ENCODE assay signal across 17 cellular contexts in the genomic region with DNA sequence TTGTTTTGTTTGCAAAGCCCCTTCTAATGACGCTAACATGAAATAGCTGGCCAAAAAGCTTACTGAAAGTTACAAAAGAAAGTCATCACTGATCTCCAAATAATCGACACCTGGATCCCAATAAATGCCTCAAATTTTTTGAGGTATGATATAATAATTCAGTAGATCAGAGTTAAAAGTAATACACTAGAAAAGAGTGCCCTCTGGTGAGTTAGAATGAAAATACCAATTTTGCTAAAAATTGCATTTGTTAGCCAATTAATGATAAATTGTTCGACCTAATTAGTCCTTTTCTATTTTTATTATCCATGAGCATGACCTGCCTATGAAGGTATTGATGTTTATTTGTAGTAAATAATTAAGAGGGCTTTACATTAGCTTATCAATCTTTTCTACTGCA.
DNase-seq lines count a peak whose midpoint lies in the region; ATAC-seq and TF ChIP-seq lines count a peak whose summit lies in the region.
"Had no signal": no experiment of that assay in that cellular context is flagged by ENCODE, and none has a peak within 500 bp of the region (broad histone marks: within the 10 kb centered on the region; RNA-seq: fewer than 3 reads in every experiment).

No MANE protein-coding gene starts in this region.

- CTCF ChIA-PET in Calu3 (lab: Charles Lee) = interaction anchor here (0.6 to 1.2 kb wide), 2 partner anchors 645 to 807 kb away, joined by 3 read pairs; no protein-coding TSS in a partner anchor

- no peaks in the 10 kb centered on the region for H3K4me1 Mint-ChIP-seq in Calu3 (ENCODE audit: low read depth, unreplicated experiment)
- H3K4me1 Mint-ChIP-seq in nephron progenitor cell = no peaks in the 10 kb centered on the region
- H3K4me1 Mint-ChIP-seq: activated CD8-positive, alpha-beta memory T cell treated with anti-CD3 and anti-CD28 coated beads, Interleukin-2, amount 10 ng/mL, durations not matched to agents 7 days and 5 days; activated naive CD4-positive, alpha-beta T cell treated with anti-CD3 and anti-CD28 coated beads, Interleukin-2, amount 10 ng/mL, durations not matched to agents 7 days and 5 days; CD8-positive, alpha-beta memory T cell; naive B cell had no signal

- H3K4me3 Mint-ChIP-seq in Calu3 (ENCODE audit: low read depth, unreplicated experiment) = no peak overlapping the region
- H3K4me3 Mint-ChIP-seq in nephron progenitor cell = no peak overlapping the region
- H3K4me3 Mint-ChIP-seq: activated CD8-positive, alpha-beta memory T cell treated with anti-CD3 and anti-CD28 coated beads, Interleukin-2, amount 10 ng/mL, durations not matched to agents 7 days and 5 days; activated naive CD4-positive, alpha-beta T cell treated with anti-CD3 and anti-CD28 coated beads, Interleukin-2, amount 10 ng/mL, durations not matched to agents 7 days and 5 days; CD8-positive, alpha-beta memory T cell; naive B cell had no signal

- no peak overlapping the region for H3K27ac Mint-ChIP-seq in Calu3 (ENCODE audit: unreplicated experiment)
- peak overlapping the region; percentile 9 for H3K27ac Mint-ChIP-seq in nephron progenitor cell
- H3K27ac Mint-ChIP-seq: activated CD8-positive, alpha-beta memory T cell treated with anti-CD3 and anti-CD28 coated beads, Interleukin-2, amount 10 ng/mL, durations not matched to agents 7 days and 5 days; activated naive CD4-positive, alpha-beta T cell treated with anti-CD3 and anti-CD28 coated beads, Interleukin-2, amount 10 ng/mL, durations not matched to agents 7 days and 5 days; naive B cell had no signal

- H3K27ac ChIP-seq in brain microvascular endothelial cell = no peak overlapping the region
- H3K27ac ChIP-seq: transverse colon, WERI-Rb-1 had no signal

- H3K27me3 Mint-ChIP-seq in Calu3 (ENCODE audit: unreplicated experiment) (no peaks in the 10 kb centered on the region), nephron progenitor cell (ENCODE audit: low read depth, poor library complexity) (no peaks in the 10 kb centered on the region)
- H3K27me3 Mint-ChIP-seq: activated CD8-positive, alpha-beta memory T cell treated with anti-CD3 and anti-CD28 coated beads, Interleukin-2, amount 10 ng/mL, durations not matched to agents 7 days and 5 days; activated naive CD4-positive, alpha-beta T cell treated with anti-CD3 and anti-CD28 coated beads, Interleukin-2, amount 10 ng/mL, durations not matched to agents 7 days and 5 days; CD8-positive, alpha-beta memory T cell; naive B cell had no signal

- ATAC-seq in HG03565 (IDR thresholded peaks at IDR 0.05; ENCODE audit: unreplicated experiment) = no peak
- ATAC-seq in GM18867 (IDR thresholded peaks at IDR 0.05; ENCODE audit: unreplicated experiment) = no peak
- ATAC-seq: activated CD8-positive, alpha-beta memory T cell treated with anti-CD3 and anti-CD28 coated beads, Interleukin-2, amount 10 ng/mL, durations not matched to agents 7 days and 5 days had no signal

- BruUV-seq in Calu3 (replicated peaks; lab: Mats Ljungman, UMichigan) = no TSS peak

- in situ Hi-C loops in brain microvascular endothelial cell (cut with HindIII; ENCODE audit: low pct_ligation_motif_present, low sequenced_read_pairs) = no loop called here

- no peak overlapping the region for H3K4me3 ChIP-seq in LNCaP clone FGC (ENCODE audit: low read depth, low read length)
- H3K4me3 ChIP-seq in brain microvascular endothelial cell (ENCODE audit: low read depth, low read length) = no peak overlapping the region
- H3K4me3 ChIP-seq: transverse colon had no signal

- no peaks in the 10 kb centered on the region for H3K36me3 ChIP-seq in brain microvascular endothelial cell (replicated peaks)
- H3K36me3 ChIP-seq: transverse colon, WERI-Rb-1 had no signal

- DNase-seq in Calu3 (no peak), LNCaP clone FGC (ENCODE audit: low read depth) (no peak), brain microvascular endothelial cell (no peak), nephron progenitor cell (no peak), globus pallidus (ENCODE audit: low spot score) (no peak)
- DNase-seq in activated CD4-positive, alpha-beta T cell treated with anti-CD3 and anti-CD28 coated beads for 48 hours = no peak
- DNase-seq: activated CD8-positive, alpha-beta memory T cell treated with anti-CD3 and anti-CD28 coated beads, Interleukin-2, amount 10 ng/mL, durations not matched to agents 7 days and 5 days; activated naive CD4-positive, alpha-beta T cell treated with anti-CD3 and anti-CD28 coated beads, Interleukin-2, amount 10 ng/mL, durations not matched to agents 7 days and 5 days; CD8-positive, alpha-beta memory T cell; hypothalamus; naive B cell; NCI-H82; stimulated activated CD4-positive, alpha-beta T cell treated with anti-CD3 and anti-CD28 coated beads, Interleukin-2, amount 100 ng/mL, for 24 hours; transverse colon; WERI-Rb-1 had no signal

- TF ChIP-seq CTCF in Calu3 (IDR thresholded peaks at IDR 0.05; ENCODE audit: unreplicated experiment) (peak; percentile 14), LNCaP clone FGC (IDR thresholded peaks at IDR 0.05; ENCODE audit: control insufficient read depth, extremely low read depth, insufficient read depth) (peak; percentile 27; the same call in 1 of the 2 replicates), brain microvascular endothelial cell (IDR thresholded peaks at IDR 0.05; ENCODE audit: low read depth, low read length, missing control alignments) (peak; percentile 1), nephron progenitor cell (IDR thresholded peaks at IDR 0.05) (no peak)

- peaks cover 3% of the 10 kb centered on the region for H3K9me3 Mint-ChIP-seq in Calu3 (ENCODE audit: low read depth, unreplicated experiment)
- peaks cover 10% of the 10 kb centered on the region for H3K9me3 Mint-ChIP-seq in nephron progenitor cell

- no peaks in the 10 kb centered on the region for H3K36me3 Mint-ChIP-seq in Calu3 (ENCODE audit: insufficient read depth, unreplicated experiment)
- H3K36me3 Mint-ChIP-seq in nephron progenitor cell (ENCODE audit: low read depth) = peaks cover 17% of the 10 kb centered on the region

- no peaks in the 10 kb centered on the region for H3K27me3 ChIP-seq in brain microvascular endothelial cell (replicated peaks)
- H3K27me3 ChIP-seq: transverse colon had no signal

- intact Hi-C loops in Calu3 (cut with micrococcal nuclease; ENCODE audit: unreplicated experiment) = no loop called here
